In the genomic region with DNA sequence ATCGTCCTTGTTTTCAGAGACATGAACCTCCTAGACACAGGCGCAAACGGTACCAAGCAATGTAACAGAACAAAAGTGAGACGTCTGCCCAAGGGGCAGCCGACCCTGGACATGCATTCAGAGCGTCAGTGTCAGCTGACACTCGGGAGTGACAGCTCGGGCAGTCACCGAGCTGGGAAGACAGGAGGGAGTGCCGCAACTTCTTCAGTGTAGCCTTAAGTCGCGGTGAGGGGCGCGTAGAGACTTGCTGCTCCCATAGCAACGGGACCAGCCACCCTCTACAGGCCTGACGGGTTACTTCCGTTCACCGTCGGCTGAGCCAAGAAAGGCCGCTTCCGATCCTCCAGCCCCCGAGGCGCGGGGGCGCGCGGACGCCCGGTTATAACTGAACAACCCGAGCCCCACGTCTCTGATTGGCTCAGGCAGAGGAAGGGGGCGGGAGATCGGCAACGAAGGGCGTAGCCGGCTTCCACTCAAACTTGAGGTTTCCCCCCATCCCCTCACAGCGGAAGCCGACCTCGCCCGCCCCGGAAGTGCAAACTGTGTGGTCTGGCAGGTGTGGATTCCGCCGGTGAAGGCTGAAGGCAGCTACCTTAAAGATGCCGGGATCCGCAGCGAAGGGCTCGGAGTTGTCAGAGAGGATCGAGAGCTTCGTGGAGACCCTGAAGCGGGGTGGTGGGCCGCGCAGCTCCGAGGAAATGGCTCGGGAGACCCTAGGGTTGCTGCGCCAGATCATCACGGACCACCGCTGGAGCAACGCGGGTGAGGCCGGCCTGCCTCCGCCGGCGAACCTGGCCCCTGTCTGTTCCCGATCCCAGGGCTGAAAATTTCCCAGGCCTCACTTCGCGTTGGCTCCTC, we compare ENCODE assay signal across 8 cellular contexts. TPM values are rescaled to one million over a fixed set of nuclear protein-coding genes. Genes with fewer than 3 reads are reported as not detected.
DNase-seq lines count a peak whose midpoint lies in the region; ATAC-seq, FAIRE-seq and TF ChIP-seq lines count a peak whose summit lies in the region.

TSS of gene EIF2B2 (plus strand) at position 530 of the 858 bp plus-strand sequence. CDS start at position 600, 70 bp downstream.

- peaks cover 5 to 27% of the 10 kb centered on the region in 2 donors for H3K36me3 Mint-ChIP-seq in activated T-cell treated with anti-CD3 and anti-CD28 coated beads, Interleukin-2, amount 50 U/mL, for 72 hours (ENCODE audit: insufficient read depth in 2 of 2)

- H3K27me3 ChIP-seq in esophagus muscularis mucosa = no peaks in the 10 kb centered on the region

- WGBS in esophagus muscularis mucosa = 2% methylated on average over 14 of the region's 66 CpGs

- TF ChIP-seq POLR2A in esophagus muscularis mucosa (IDR thresholded peaks at IDR 0.05; ENCODE audit: low read depth) = no peak

- peak within 1 kb of the TSS; percentile 77 to 92 (median 82) for H3K4me3 ChIP-seq in esophagus muscularis mucosa

- TF ChIP-seq EP300 in esophagus muscularis mucosa (IDR thresholded peaks at IDR 0.05) = no peak

- H3K9me3 Mint-ChIP-seq in activated T-cell treated with anti-CD3 and anti-CD28 coated beads, Interleukin-2, amount 50 U/mL, for 72 hours = peaks cover 2 to 3% of the 10 kb centered on the region in 2 donors

- peak within 1 kb of the TSS; percentile 78 for H3K27ac Mint-ChIP-seq in activated T-cell treated with anti-CD3 and anti-CD28 coated beads, Interleukin-2, amount 50 U/mL, for 72 hours

- H3K36me3 ChIP-seq in KOPT-K1 (ENCODE audit: insufficient read depth, low read length) (peaks cover 31% of the 10 kb centered on the region), esophagus muscularis mucosa (peaks cover 15 to 31% (median 28%) of the 10 kb centered on the region in 4 donors)

- H3K4me1 Mint-ChIP-seq in activated T-cell treated with anti-CD3 and anti-CD28 coated beads, Interleukin-2, amount 50 U/mL, for 72 hours (ENCODE audit: low read depth) = peaks cover 47% of the 10 kb centered on the region

- no peak for FAIRE-seq in RCC 7860 (lab: Jason Lieb, UNC)

- H3K4me3 Mint-ChIP-seq in activated T-cell treated with anti-CD3 and anti-CD28 coated beads, Interleukin-2, amount 50 U/mL, for 72 hours = peak within 1 kb of the TSS; percentile 82 to 95

- peak in 2 of 3 experiments; percentile 28 to 37 for TF ChIP-seq CTCF in esophagus muscularis mucosa (IDR thresholded peaks at IDR 0.05)

- ATAC-seq in GM21786 (IDR thresholded peaks at IDR 0.05; ENCODE audit: unreplicated experiment) = peak; percentile 98
- ATAC-seq in activated T-cell treated with anti-CD3 and anti-CD28 coated beads, Interleukin-2, amount 50 U/mL, for 72 hours (replicated peaks in 1 of 2) = peak; percentile 98

- peaks cover 15 to 34% (median 25%) of the 10 kb centered on the region in 4 donors for H3K4me1 ChIP-seq in esophagus muscularis mucosa

- H3K9me3 ChIP-seq in KOPT-K1 (ENCODE audit: insufficient read depth, low read length, poor library complexity, severe bottlenecking) (peaks cover 8% of the 10 kb centered on the region), esophagus muscularis mucosa (no peaks in the 10 kb centered on the region)

- intact Hi-C loops in esophagus muscularis mucosa (cut with DNase I) = loop anchor here (5.0 to 10.0 kb wide), 2 partner anchors 55 to 82 kb away; no protein-coding TSS in a partner anchor

- H3K27me3 Mint-ChIP-seq in activated T-cell treated with anti-CD3 and anti-CD28 coated beads, Interleukin-2, amount 50 U/mL, for 72 hours (ENCODE audit: low read depth) = no peaks in the 10 kb centered on the region

- H3K27ac ChIP-seq in KOPT-K1 (ENCODE audit: low read depth, low read length, poor library complexity, severe bottlenecking) = peak within 1 kb of the TSS; percentile 81
- peak within 1 kb of the TSS; percentile 81 to 87 (median 82) for H3K27ac ChIP-seq in esophagus muscularis mucosa (replicated peaks in 1 of 4)

- peak; percentile 99 for DNase-seq in DMS79 (lab: John Stamatoyannopoulos, UW)
- peak; percentile 80 for DNase-seq in RCC 7860 (ENCODE audit: low spot score)
- peak; percentile 99 for DNase-seq in activated T-cell treated with anti-CD3 and anti-CD28 coated beads, Interleukin-2, amount 50 U/mL, for 72 hours
- peak; percentile 100 for DNase-seq in esophagus muscularis mucosa (ENCODE audit: extremely low spot score)
- DNase-seq in myocyte (ENCODE audit: low read depth) = peak; percentile 98
- peak; percentile 96 to 98 for DNase-seq in stimulated activated CD8-positive, alpha-beta memory T cell treated with anti-CD3 and anti-CD28 coated beads, Interleukin-7, amount 100 ng/mL, for 48 hours (ENCODE audit: extremely low read depth in 1 of 2, low read depth in 1 of 2)

RNA-seq across cellular contexts. Expression of gene EIF2B2, which starts in this region (rescaled TPM):
- 10 to 100 TPM; 50.3 to 68.5 TPM for total RNA-seq in activated T-cell treated with anti-CD3 and anti-CD28 coated beads, Interleukin-2, amount 50 U/mL, for 72 hours
- total RNA-seq in esophagus muscularis mucosa (10 to 100 TPM; 23.3 to 58.0 (median 45.9) TPM), myocyte (47.8 and 65.1 TPM in 2 replicates)
- 84.4 TPM for polyA plus RNA-seq in myocyte (2012)

Comparison
In these comparisons a context has a peak if more than half of its experiments do, and no peak if none do; other contexts are left out.
1. Peak in every context shown above with its lines: DNase-seq, ATAC-seq, H3K4me3 ChIP-seq and H3K27ac ChIP-seq.